ENCODE assay signal across 32 cellular contexts in the genomic region with DNA sequence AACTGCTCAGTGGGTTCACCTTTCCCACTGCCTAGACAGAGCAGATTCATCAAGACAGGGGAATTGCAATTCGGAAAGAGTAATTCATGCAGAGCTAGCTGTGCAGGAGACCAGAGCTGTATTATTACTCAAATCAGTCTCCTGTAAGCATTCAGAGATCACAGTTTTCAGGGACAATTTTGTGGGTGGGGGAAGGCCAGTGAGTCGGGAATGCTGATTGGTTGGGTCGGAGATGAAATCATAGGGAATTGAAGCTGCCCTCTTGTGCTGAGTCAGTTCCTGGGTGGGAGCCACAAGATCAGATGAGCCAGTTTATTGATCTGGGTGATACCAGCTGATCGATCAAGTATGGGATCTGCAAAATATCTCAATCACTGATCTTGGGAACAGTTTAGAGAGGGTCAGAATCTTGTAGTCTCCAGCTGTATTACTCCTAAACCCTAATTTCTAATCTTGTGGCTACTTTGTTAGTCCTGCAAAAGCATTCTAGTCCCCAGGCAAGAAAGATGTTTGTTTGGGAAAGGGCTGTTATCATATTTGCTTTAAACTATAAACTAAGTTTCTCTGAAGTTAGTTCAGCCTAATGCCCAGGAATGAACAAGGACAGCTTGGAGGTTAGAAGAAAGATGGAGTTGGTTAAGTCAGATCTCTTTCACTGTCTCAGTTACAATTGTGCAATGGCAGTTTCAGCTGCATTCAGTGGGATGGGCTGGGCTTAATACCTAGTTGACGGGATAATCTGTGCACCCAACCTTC. TPM values are rescaled to one million over a fixed set of nuclear protein-coding genes. Genes with fewer than 3 reads are reported as not detected.
A peak's percentile ranks its signal among the peaks of the same experiment; 100 is the strongest.
DNase-seq lines count a peak whose midpoint lies in the region; FAIRE-seq and TF ChIP-seq lines count a peak whose summit lies in the region.
"Had no signal": no experiment of that assay in that cellular context is flagged by ENCODE, and none has a peak within 500 bp of the region (broad histone marks: within the 10 kb centered on the region; RNA-seq: fewer than 3 reads in every experiment).

No MANE protein-coding gene starts in this region.

- H3K14ac ChIP-seq in neuronal stem cell (ENCODE audit: low read length), result no peak overlapping the region

- no peak overlapping the region for H3K18ac ChIP-seq in neuronal stem cell (ENCODE audit: low read length)

- no peak overlapping the region for H4K8ac ChIP-seq in neuronal stem cell (ENCODE audit: low read depth, low read length)

- H3K4me1 ChIP-seq in neuronal stem cell (ENCODE audit: control insufficient read depth in 2 of 2, insufficient read depth in 1 of 2, low read depth in 1 of 2, low read length in 2 of 2), result no peaks in the 10 kb centered on the region
- H3K4me1 ChIP-seq: left ventricle myocardium inferior, prostate gland, right lobe of liver, SJCRH30, thyroid gland had no signal

- peak overlapping the region; percentile 32 for H2AFZ ChIP-seq in neuronal stem cell (ENCODE audit: low read length)

- no CpG with 5 or more reads among the region's 5 CpGs for WGBS in neuronal stem cell (ENCODE audit: extremely low coverage in 2 of 2, insufficient read length in 2 of 2, insufficient replicate concordance in 1 of 2), 2 donors

- H3K27ac ChIP-seq in neuronal stem cell (replicated peaks; ENCODE audit: low read length), result no peak overlapping the region
- H3K27ac ChIP-seq: HL-60, left ventricle myocardium inferior, prostate gland, right lobe of liver, SJCRH30, thyroid gland, WERI-Rb-1 had no signal

- no peaks in the 10 kb centered on the region for H3K79me1 ChIP-seq in neuronal stem cell (ENCODE audit: low read depth, low read length)

- H3K27me3 ChIP-seq in MG63 (no peaks in the 10 kb centered on the region), neuronal stem cell (ENCODE audit: control insufficient read depth in 3 of 3, insufficient read depth in 3 of 3, low read depth in 1 of 3, low read length in 3 of 3) (no peaks in the 10 kb centered on the region)
- H3K27me3 ChIP-seq: right lobe of liver, SJCRH30, thyroid gland had no signal

- H4K91ac ChIP-seq in neuronal stem cell (ENCODE audit: low read depth, low read length, poor library complexity), result no peak overlapping the region

- no peak overlapping the region for H3K23ac ChIP-seq in neuronal stem cell (ENCODE audit: low read depth, low read length, poor library complexity)

- H3K4me3 ChIP-seq in MG63, result no peak overlapping the region
- no peak overlapping the region for H3K4me3 ChIP-seq in fibroblast of mammary gland (ENCODE audit: control insufficient read depth, low read depth, low read length)
- H3K4me3 ChIP-seq in neuronal stem cell (ENCODE audit: low read length in 2 of 2), result no peak overlapping the region
- H3K4me3 ChIP-seq: left ventricle myocardium inferior, prostate gland, right lobe of liver, SJCRH30, thyroid gland had no signal

- H3K9ac ChIP-seq in neuronal stem cell (ENCODE audit: low read depth, low read length, poor library complexity), result no peak overlapping the region

- peaks cover 3% of the 10 kb centered on the region; the same call in 1 of the 2 replicates for H3K9me3 ChIP-seq in MG63
- H3K9me3 ChIP-seq in neuronal stem cell (replicated peaks in 1 of 2; ENCODE audit: control insufficient read depth in 2 of 2, insufficient read depth in 1 of 2, low read depth in 1 of 2, low read length in 2 of 2), result peaks cover 2 to 3% of the 10 kb centered on the region in 2 donors
- H3K9me3 ChIP-seq: prostate gland, right lobe of liver, SJCRH30, thyroid gland had no signal

- no peak overlapping the region for H2BK15ac ChIP-seq in neuronal stem cell (ENCODE audit: low read length)

- no peaks in the 10 kb centered on the region for H3K36me3 ChIP-seq in MG63
- H3K36me3 ChIP-seq in neuronal stem cell (replicated peaks in 1 of 2; ENCODE audit: control insufficient read depth in 2 of 2, insufficient read depth in 2 of 2, low read length in 2 of 2), result no peaks in the 10 kb centered on the region
- H3K36me3 ChIP-seq: left ventricle myocardium inferior, prostate gland, right lobe of liver, SJCRH30, thyroid gland, WERI-Rb-1 had no signal

- peak; percentile 36 for DNase-seq in ELF-1 (ENCODE audit: low read depth, low spot score)
- DNase-seq in MG63, result peak; percentile 43
- DNase-seq in fibroblast of mammary gland (ENCODE audit: low read depth), result peak; percentile 35
- no peak for DNase-seq in neuronal stem cell (ENCODE audit: low spot score)
- DNase-seq in D721Med (ENCODE audit: insufficient read length, low spot score), result no peak
- no peak for DNase-seq in activated CD4-positive, alpha-beta T cell treated with anti-CD3 and anti-CD28 coated beads for 48 hours
- DNase-seq in AG20443 (ENCODE audit: low spot score), result no peak
- no peak for DNase-seq in HT-29 (ENCODE audit: low spot score)
- DNase-seq: activated CD4-positive, alpha-beta T cell treated with anti-CD3 and anti-CD28 coated beads, Interleukin-2, amount 10 ng/mL, durations not matched to agents 24 days and 14 days; aorta; C1 segment of cervical spinal cord; Caco-2; DMS79 treated with DMSO at 0.1 percent for 48 hours; glutamatergic neuron; Karpas-422; left ventricle myocardium inferior; MV-4-11; NCI-H1436; NCI-H2107; NCI-H446; NCI-H774; right lobe of liver; SJCRH30; stimulated activated CD4-positive, alpha-beta T cell treated with anti-CD3 and anti-CD28 coated beads, Interleukin-2, amount 100 ng/mL, for 48 hours; stimulated activated naive CD8-positive, alpha-beta T cell treated with anti-CD3 and anti-CD28 coated beads, Interleukin-15, amount 100 ng/mL, for 72 hours; T-helper 9 cell; thyroid gland; WERI-Rb-1 had no signal

- FAIRE-seq in D721Med (lab: Jason Lieb, UNC), result no peak
- FAIRE-seq: HepG2 had no signal

- no peak overlapping the region for H2BK120ac ChIP-seq in neuronal stem cell (ENCODE audit: low read depth, low read length)

- TF ChIP-seq CTCF in fibroblast of mammary gland (conservative IDR thresholded peaks at IDR 0.05; ENCODE audit: control insufficient read depth, insufficient read depth, low read depth, low read length) (no peak), D721Med (IDR thresholded peaks at IDR 0.05; ENCODE audit: insufficient read depth, missing control alignments) (no peak)

- H2BK5ac ChIP-seq in neuronal stem cell (ENCODE audit: low read length), result no peak overlapping the region

- H3K4me2 ChIP-seq in neuronal stem cell (ENCODE audit: insufficient read depth, low read length, poor library complexity, severe bottlenecking), result no peak overlapping the region

- H3K4ac ChIP-seq in neuronal stem cell (ENCODE audit: low read length), result no peak overlapping the region

- H2BK12ac ChIP-seq in neuronal stem cell (ENCODE audit: low read length), result no peak overlapping the region

- H2AK5ac ChIP-seq in neuronal stem cell (ENCODE audit: low read depth, low read length), result no peak overlapping the region

RNA-seq across cellular contexts. Expression of gene SVEP1, which starts 12.7 kb away (rescaled TPM):
- 38.1 and 40.0 TPM in 2 replicates for total RNA-seq in MG63 (2014; rRNA removed; shearing (Covaris generic); ENCODE audit: low replicate concordance)
- 0.13 TPM for polyA plus RNA-seq in neuronal stem cell (2013, experiment 1 of 2)
- polyA plus RNA-seq in neuronal stem cell (2013, experiment 2 of 2), result 0.18 TPM
- not detected in 2 replicates for total RNA-seq in HT-29 (2014; rRNA removed; shearing (Covaris generic))
- total RNA-seq: activated CD4-positive, alpha-beta T cell treated with anti-CD3 and anti-CD28 coated beads, Interleukin-2, amount 10 ng/mL, durations not matched to agents 24 days and 14 days; activated CD8-positive, alpha-beta memory T cell treated with anti-CD3 and anti-CD28 coated beads for 36 hours; HepG2 had no signal
- polyA plus RNA-seq: HepG2 had no signal

Comparison
In these comparisons a context has a peak if more than half of its experiments do, and no peak if none do; other contexts are left out.
1. DNase-seq: peak in ELF-1 (single experiment), MG63 (single experiment) and fibroblast of mammary gland (single experiment); none in neuronal stem cell (single experiment), D721Med (single experiment), activated CD4-positive, alpha-beta T cell treated with anti-CD3 and anti-CD28 coated beads for 48 hours (single experiment), AG20443 (single experiment) and HT-29 (single experiment).
2. RNA of gene SVEP1, which starts 12.7 kb away (total RNA-seq): 38.1 to 40.0 TPM in MG63; not detected in HT-29; every median in the first group is over 10 times any median in the second.